Comparison of ENCODE assay signal across 1 cellular context in the genomic region with DNA sequence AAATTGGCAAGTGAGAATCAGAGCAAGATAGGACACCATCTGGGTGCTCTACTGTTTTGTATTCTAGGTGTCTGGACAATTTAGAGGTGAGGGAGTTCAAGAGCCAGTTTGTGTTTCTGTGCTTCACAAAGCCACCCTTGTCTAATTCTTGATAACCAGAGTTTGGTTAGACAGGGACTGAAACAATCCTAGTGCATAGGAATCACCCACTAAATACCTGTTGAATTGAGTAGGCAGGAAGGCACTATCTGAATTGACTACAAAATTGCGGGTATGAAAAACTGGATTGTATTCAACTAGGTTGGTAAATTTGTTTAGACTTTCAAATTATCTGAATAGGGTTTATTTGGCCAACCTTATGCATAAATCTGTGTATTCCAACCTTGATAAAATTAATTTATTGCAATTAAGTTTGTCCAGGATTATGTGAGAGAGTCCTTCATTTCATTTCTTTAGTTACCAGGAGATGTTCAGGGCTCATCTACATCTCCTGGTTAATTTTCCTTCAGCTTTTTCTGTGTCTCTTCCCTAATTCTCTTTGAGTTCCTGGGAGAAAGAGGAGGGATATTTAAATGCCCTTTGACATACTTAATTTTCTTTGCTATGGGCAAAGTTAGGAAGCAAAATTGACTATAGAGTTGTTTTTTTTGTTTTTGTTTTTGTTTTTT.
A peak's percentile ranks its signal among the peaks of the same experiment; 100 is the strongest.
TF ChIP-seq lines count a peak whose summit lies in the region.

No MANE protein-coding gene starts in this region.

TF ChIP-seq in HepG2, 621 proteins besides CTCF, POLR2A, EP300 and RAD21:
- no peak for TF ChIP-seq ZFYVE20 (CRISPR knock-in tag; IDR thresholded peaks at IDR 0.05; ENCODE audit: borderline replicate concordance, low read depth)
- TF ChIP-seq, protein P1, sequence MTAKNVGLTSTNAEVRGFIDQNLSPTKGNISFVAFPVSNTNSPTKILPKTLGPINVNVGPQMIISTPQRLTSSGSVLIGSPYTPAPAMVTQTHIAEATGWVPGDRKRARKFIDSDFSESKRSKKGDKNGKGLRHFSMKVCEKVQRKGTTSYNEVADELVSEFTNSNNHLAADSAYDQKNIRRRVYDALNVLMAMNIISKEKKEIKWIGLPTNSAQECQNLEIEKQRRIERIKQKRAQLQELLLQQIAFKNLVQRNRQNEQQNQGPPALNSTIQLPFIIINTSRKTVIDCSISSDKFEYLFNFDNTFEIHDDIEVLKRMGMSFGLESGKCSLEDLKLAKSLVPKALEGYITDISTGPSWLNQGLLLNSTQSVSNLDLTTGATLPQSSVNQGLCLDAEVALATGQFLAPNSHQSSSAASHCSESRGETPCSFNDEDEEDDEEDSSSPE (CRISPR knock-in tag; IDR thresholded peaks at IDR 0.05), result no peak
- TF ChIP-seq, protein P2, sequence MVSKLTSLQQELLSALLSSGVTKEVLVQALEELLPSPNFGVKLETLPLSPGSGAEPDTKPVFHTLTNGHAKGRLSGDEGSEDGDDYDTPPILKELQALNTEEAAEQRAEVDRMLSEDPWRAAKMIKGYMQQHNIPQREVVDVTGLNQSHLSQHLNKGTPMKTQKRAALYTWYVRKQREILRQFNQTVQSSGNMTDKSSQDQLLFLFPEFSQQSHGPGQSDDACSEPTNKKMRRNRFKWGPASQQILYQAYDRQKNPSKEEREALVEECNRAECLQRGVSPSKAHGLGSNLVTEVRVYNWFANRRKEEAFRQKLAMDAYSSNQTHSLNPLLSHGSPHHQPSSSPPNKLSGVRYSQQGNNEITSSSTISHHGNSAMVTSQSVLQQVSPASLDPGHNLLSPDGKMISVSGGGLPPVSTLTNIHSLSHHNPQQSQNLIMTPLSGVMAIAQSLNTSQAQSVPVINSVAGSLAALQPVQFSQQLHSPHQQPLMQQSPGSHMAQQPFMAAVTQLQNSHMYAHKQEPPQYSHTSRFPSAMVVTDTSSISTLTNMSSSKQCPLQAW (CRISPR knock-in tag; IDR thresholded peaks at IDR 0.05), result no peak
- no peak for TF ChIP-seq KDM2A (CRISPR knock-in tag; IDR thresholded peaks at IDR 0.05; ENCODE audit: borderline replicate concordance, low read depth)
- TF ChIP-seq NFE2 (CRISPR knock-in tag; IDR thresholded peaks at IDR 0.05), result no peak
- no peak for TF ChIP-seq NCOA1 (CRISPR knock-in tag; IDR thresholded peaks at IDR 0.05)
- no peak for TF ChIP-seq ZNF329 (CRISPR knock-in tag; IDR thresholded peaks at IDR 0.05; ENCODE audit: low read depth)
- TF ChIP-seq, protein P3, sequence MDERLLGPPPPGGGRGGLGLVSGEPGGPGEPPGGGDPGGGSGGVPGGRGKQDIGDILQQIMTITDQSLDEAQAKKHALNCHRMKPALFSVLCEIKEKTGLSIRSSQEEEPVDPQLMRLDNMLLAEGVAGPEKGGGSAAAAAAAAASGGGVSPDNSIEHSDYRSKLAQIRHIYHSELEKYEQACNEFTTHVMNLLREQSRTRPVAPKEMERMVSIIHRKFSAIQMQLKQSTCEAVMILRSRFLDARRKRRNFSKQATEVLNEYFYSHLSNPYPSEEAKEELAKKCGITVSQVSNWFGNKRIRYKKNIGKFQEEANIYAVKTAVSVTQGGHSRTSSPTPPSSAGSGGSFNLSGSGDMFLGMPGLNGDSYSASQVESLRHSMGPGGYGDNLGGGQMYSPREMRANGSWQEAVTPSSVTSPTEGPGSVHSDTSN (CRISPR knock-in tag; IDR thresholded peaks at IDR 0.05), result no peak
- 0 out of 2 replicates have a peak, but pooled peaks have one; percentile 18 for TF ChIP-seq ZNF124 (CRISPR knock-in tag; IDR thresholded peaks at IDR 0.05)
- TF ChIP-seq ZNF709 (CRISPR knock-in tag; IDR thresholded peaks at IDR 0.05), result no peak
- no peak for TF ChIP-seq NR2F6 (IDR thresholded peaks at IDR 0.05)
- 0 out of 2 replicates have a peak, but pooled peaks have one; percentile 3 for TF ChIP-seq NR2F6 (CRISPR knock-in tag; IDR thresholded peaks at IDR 0.05)
- TF ChIP-seq MIER3 (CRISPR knock-in tag; IDR thresholded peaks at IDR 0.05; ENCODE audit: borderline replicate concordance), result 0 out of 2 replicates have a peak, but pooled peaks have one; percentile 22
- peak; percentile 24; the same call in 1 of the 2 replicates for TF ChIP-seq YEATS2 (CRISPR knock-in tag; IDR thresholded peaks at IDR 0.05; ENCODE audit: borderline replicate concordance)
- no peak for TF ChIP-seq ZNF335 (CRISPR knock-in tag; IDR thresholded peaks at IDR 0.05)
- TF ChIP-seq, protein P4, sequence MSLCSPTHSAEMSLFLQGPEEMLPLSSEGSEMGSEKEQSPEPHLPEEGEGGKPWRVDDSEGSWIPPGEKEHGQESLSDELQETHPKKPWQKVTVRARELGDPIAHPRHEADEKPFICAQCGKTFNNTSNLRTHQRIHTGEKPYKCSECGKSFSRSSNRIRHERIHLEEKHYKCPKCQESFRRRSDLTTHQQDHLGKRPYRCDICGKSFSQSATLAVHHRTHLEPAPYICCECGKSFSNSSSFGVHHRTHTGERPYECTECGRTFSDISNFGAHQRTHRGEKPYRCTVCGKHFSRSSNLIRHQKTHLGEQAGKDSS (CRISPR knock-in tag; IDR thresholded peaks at IDR 0.05; ENCODE audit: borderline replicate concordance, low read depth), result no peak
- TF ChIP-seq, protein P5, sequence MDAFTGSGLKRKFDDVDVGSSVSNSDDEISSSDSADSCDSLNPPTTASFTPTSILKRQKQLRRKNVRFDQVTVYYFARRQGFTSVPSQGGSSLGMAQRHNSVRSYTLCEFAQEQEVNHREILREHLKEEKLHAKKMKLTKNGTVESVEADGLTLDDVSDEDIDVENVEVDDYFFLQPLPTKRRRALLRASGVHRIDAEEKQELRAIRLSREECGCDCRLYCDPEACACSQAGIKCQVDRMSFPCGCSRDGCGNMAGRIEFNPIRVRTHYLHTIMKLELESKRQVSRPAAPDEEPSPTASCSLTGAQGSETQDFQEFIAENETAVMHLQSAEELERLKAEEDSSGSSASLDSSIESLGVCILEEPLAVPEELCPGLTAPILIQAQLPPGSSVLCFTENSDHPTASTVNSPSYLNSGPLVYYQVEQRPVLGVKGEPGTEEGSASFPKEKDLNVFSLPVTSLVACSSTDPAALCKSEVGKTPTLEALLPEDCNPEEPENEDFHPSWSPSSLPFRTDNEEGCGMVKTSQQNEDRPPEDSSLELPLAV (CRISPR knock-in tag; conservative IDR thresholded peaks at IDR 0.05; ENCODE audit: low read depth), result no peak
- peak; percentile 5; the same call in 1 of the 2 replicates for TF ChIP-seq FOXK2 (IDR thresholded peaks at IDR 0.05)
- TF ChIP-seq KMT2A (CRISPR knock-in tag; IDR thresholded peaks at IDR 0.05), result 0 out of 2 replicates have a peak, but pooled peaks have one; percentile 52
- 0 out of 2 replicates have a peak, but pooled peaks have one; percentile 16 for TF ChIP-seq SOX13 (IDR thresholded peaks at IDR 0.05)
- no peak for TF ChIP-seq SOX13 (CRISPR knock-in tag; conservative IDR thresholded peaks at IDR 0.05 in 1 of 2, IDR thresholded peaks at IDR 0.05 in 1 of 2)
- TF ChIP-seq, protein P6, sequence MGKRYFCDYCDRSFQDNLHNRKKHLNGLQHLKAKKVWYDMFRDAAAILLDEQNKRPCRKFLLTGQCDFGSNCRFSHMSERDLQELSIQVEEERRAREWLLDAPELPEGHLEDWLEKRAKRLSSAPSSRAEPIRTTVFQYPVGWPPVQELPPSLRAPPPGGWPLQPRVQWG (CRISPR knock-in tag; IDR thresholded peaks at IDR 0.05; ENCODE audit: borderline replicate concordance, low read depth), result no peak
- 0 out of 2 replicates have a peak, but pooled peaks have one; percentile 17 for TF ChIP-seq ZNF205 (CRISPR knock-in tag; IDR thresholded peaks at IDR 0.05)
- no peak for TF ChIP-seq MTF1 (CRISPR knock-in tag; IDR thresholded peaks at IDR 0.05)
- TF ChIP-seq ZNF75D (CRISPR knock-in tag; IDR thresholded peaks at IDR 0.05; ENCODE audit: borderline replicate concordance), result no peak
- TF ChIP-seq BHLHE40 (IDR thresholded peaks at IDR 0.05; ENCODE audit: low read length), result no peak
- no peak for TF ChIP-seq PHF20 (CRISPR knock-in tag; IDR thresholded peaks at IDR 0.05)
- TF ChIP-seq ZBTB21 (CRISPR knock-in tag; IDR thresholded peaks at IDR 0.05), result no peak
